12 cellular contexts compared by ENCODE assay signal in the genomic region with DNA sequence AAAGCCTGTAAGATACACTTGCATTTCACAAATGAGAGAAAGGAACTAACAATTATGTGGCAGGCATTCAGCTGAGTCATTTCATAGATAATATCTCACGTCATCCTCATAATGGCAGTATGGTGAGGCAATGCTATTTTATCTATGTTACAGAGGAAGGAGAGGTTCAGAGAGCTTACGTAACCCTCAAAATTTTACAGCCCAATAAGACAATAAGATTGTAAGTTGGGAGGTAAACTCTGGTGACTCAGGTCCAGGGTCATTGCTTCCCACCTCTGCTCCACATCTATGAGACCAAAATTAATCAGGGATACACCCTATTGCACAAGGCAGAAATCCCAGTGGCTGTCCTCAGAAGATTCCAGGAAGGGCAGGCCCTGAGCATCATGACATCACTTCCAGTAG.
A peak's percentile ranks its signal among the peaks of the same experiment; 100 is the strongest.
DNase-seq lines count a peak whose midpoint lies in the region; ATAC-seq and TF ChIP-seq lines count a peak whose summit lies in the region.
"Had no signal": no experiment of that assay in that cellular context is flagged by ENCODE, and none has a peak within 500 bp of the region (broad histone marks: within the 10 kb centered on the region; RNA-seq: fewer than 3 reads in every experiment).

No MANE protein-coding gene starts in this region.

- no peak overlapping the region for H3K4me3 ChIP-seq in gastroesophageal sphincter

- no peaks in the 10 kb centered on the region for H3K9me3 ChIP-seq in gastroesophageal sphincter

- intact Hi-C loops in activated CD4-positive, alpha-beta T cell treated with anti-CD3 and anti-CD28 coated beads, Interleukin-2, amount 10 ng/mL, durations not matched to agents 24 days and 14 days (cut with micrococcal nuclease): no loop called here

- H3K27me3 Mint-ChIP-seq in HFFc6 (ENCODE audit: insufficient read depth): 0 out of 2 replicates have a peak, but pooled peaks cover 3% of the 10 kb centered on the region
- no peaks in the 10 kb centered on the region for H3K27me3 Mint-ChIP-seq in activated CD4-positive, alpha-beta T cell treated with anti-CD3 and anti-CD28 coated beads, Interleukin-2, amount 10 ng/mL, durations not matched to agents 24 days and 14 days
- H3K27me3 Mint-ChIP-seq: central memory CD8-positive, alpha-beta T cell; stimulated activated memory B cell treated with anti-CD40 and anti-IgM and Interleukin-4, amounts not matched to agents 10 μg/mL and 1 μg/mL and 100 μg/mL, for 72 hours had no signal

- H3K27me3 ChIP-seq in gastroesophageal sphincter: no peaks in the 10 kb centered on the region

- H3K36me3 ChIP-seq in gastroesophageal sphincter: no peaks in the 10 kb centered on the region

- H3K4me1 ChIP-seq in gastroesophageal sphincter: no peaks in the 10 kb centered on the region

- TF ChIP-seq CTCF in gastroesophageal sphincter (IDR thresholded peaks at IDR 0.05): no peak
- no peak for TF ChIP-seq CTCF in HFFc6 (IDR thresholded peaks at IDR 0.05)

- TF ChIP-seq POLR2A in gastroesophageal sphincter (IDR thresholded peaks at IDR 0.05): no peak

- H3K36me3 Mint-ChIP-seq in HFFc6 (ENCODE audit: low read depth): no peaks in the 10 kb centered on the region; the same call in 1 of the 2 replicates
- H3K36me3 Mint-ChIP-seq in activated CD4-positive, alpha-beta T cell treated with anti-CD3 and anti-CD28 coated beads, Interleukin-2, amount 10 ng/mL, durations not matched to agents 24 days and 14 days (ENCODE audit: low read depth): no peaks in the 10 kb centered on the region
- H3K36me3 Mint-ChIP-seq: stimulated activated memory B cell treated with anti-CD40 and anti-IgM and Interleukin-4, amounts not matched to agents 10 μg/mL and 1 μg/mL and 100 μg/mL, for 72 hours had no signal

- H3K9me3 Mint-ChIP-seq in HFFc6: peaks cover 46% of the 10 kb centered on the region
- H3K9me3 Mint-ChIP-seq in activated CD4-positive, alpha-beta T cell treated with anti-CD3 and anti-CD28 coated beads, Interleukin-2, amount 10 ng/mL, durations not matched to agents 24 days and 14 days: no peaks in the 10 kb centered on the region
- H3K9me3 Mint-ChIP-seq: stimulated activated memory B cell treated with anti-CD40 and anti-IgM and Interleukin-4, amounts not matched to agents 10 μg/mL and 1 μg/mL and 100 μg/mL, for 72 hours had no signal

- no peak overlapping the region for H3K27ac Mint-ChIP-seq in HFFc6
- no peak overlapping the region for H3K27ac Mint-ChIP-seq in activated CD4-positive, alpha-beta T cell treated with anti-CD3 and anti-CD28 coated beads, Interleukin-2, amount 10 ng/mL, durations not matched to agents 24 days and 14 days
- H3K27ac Mint-ChIP-seq: stimulated activated memory B cell treated with anti-CD40 and anti-IgM and Interleukin-4, amounts not matched to agents 10 μg/mL and 1 μg/mL and 100 μg/mL, for 72 hours; T-helper 17 cell had no signal

- no peak overlapping the region for H3K4me3 Mint-ChIP-seq in HFFc6
- H3K4me3 Mint-ChIP-seq in activated CD4-positive, alpha-beta T cell treated with anti-CD3 and anti-CD28 coated beads, Interleukin-2, amount 10 ng/mL, durations not matched to agents 24 days and 14 days: no peak overlapping the region
- H3K4me3 Mint-ChIP-seq: central memory CD8-positive, alpha-beta T cell; stimulated activated memory B cell treated with anti-CD40 and anti-IgM and Interleukin-4, amounts not matched to agents 10 μg/mL and 1 μg/mL and 100 μg/mL, for 72 hours; T-helper 17 cell had no signal

- peak; percentile 99 for DNase-seq in A172 (ENCODE audit: low spot score)
- DNase-seq in HT1080 (ENCODE audit: low read depth): peak; percentile 83
- peak; percentile 46 for DNase-seq in T1000 (lab: John Stamatoyannopoulos, UW)
- no peak for DNase-seq in foreskin melanocyte
- DNase-seq in stimulated activated CD4-positive, alpha-beta T cell treated with anti-CD3 and anti-CD28 coated beads, Interleukin-4, amount 100 ng/mL, for 4 hours: no peak
- DNase-seq in HFFc6: no peak
- no peak for DNase-seq in activated CD4-positive, alpha-beta T cell treated with anti-CD3 and anti-CD28 coated beads, Interleukin-2, amount 10 ng/mL, durations not matched to agents 24 days and 14 days
- DNase-seq: NCI-H446, T-helper 17 cell had no signal

- peak; percentile 86 for ATAC-seq in gastroesophageal sphincter
- ATAC-seq: stimulated activated memory B cell treated with anti-CD40 and anti-IgM and Interleukin-4, amounts not matched to agents 10 μg/mL and 1 μg/mL and 100 μg/mL, for 72 hours; T-helper 17 cell had no signal

- WGBS in gastroesophageal sphincter (ENCODE audit: low coverage in 1 of 2), 2 donors: 56 to 60% methylated on average over 2 of the region's 2 CpGs

- H3K4me1 Mint-ChIP-seq in HFFc6 (ENCODE audit: low read depth): no peaks in the 10 kb centered on the region
- H3K4me1 Mint-ChIP-seq in activated CD4-positive, alpha-beta T cell treated with anti-CD3 and anti-CD28 coated beads, Interleukin-2, amount 10 ng/mL, durations not matched to agents 24 days and 14 days: no peaks in the 10 kb centered on the region
- H3K4me1 Mint-ChIP-seq: central memory CD8-positive, alpha-beta T cell; stimulated activated memory B cell treated with anti-CD40 and anti-IgM and Interleukin-4, amounts not matched to agents 10 μg/mL and 1 μg/mL and 100 μg/mL, for 72 hours; T-helper 17 cell had no signal

- H3K27ac ChIP-seq in gastroesophageal sphincter: no peak overlapping the region

- TF ChIP-seq EP300 in gastroesophageal sphincter (IDR thresholded peaks at IDR 0.05): no peak

Comparison
In these comparisons a context has a peak if more than half of its experiments do, and no peak if none do; other contexts are left out.
1. DNase-seq: peak in A172 (single experiment), HT1080 (single experiment) and T1000 (single experiment); none in foreskin melanocyte (single experiment), stimulated activated CD4-positive, alpha-beta T cell treated with anti-CD3 and anti-CD28 coated beads, Interleukin-4, amount 100 ng/mL, for 4 hours (0 of 2), HFFc6 (single experiment) and activated CD4-positive, alpha-beta T cell treated with anti-CD3 and anti-CD28 coated beads, Interleukin-2, amount 10 ng/mL, durations not matched to agents 24 days and 14 days (single experiment).